In genomic region chr15:41501191-41501917, GRCh38 we compare ENCODE assay signal across 8 cellular contexts. TPM values are rescaled to one million over a fixed set of nuclear protein-coding genes. Genes with fewer than 3 reads are reported as not detected.
DNase-seq lines count a peak whose midpoint lies in the region; ATAC-seq, FAIRE-seq and TF ChIP-seq lines count a peak whose summit lies in the region.

No MANE protein-coding gene starts in this region.

- no peak overlapping the region for H2AFZ ChIP-seq in fibroblast of lung (ENCODE audit: low read length)

- no peaks in the 10 kb centered on the region for H3K9me3 ChIP-seq in fibroblast of lung (ENCODE audit: control insufficient read depth, insufficient read depth, low read depth, low read length)

- H3K27me3 Mint-ChIP-seq in WTC11 (ENCODE audit: low read depth): peaks cover 100% of the 10 kb centered on the region

- TF ChIP-seq CTCF in WTC11 (IDR thresholded peaks at IDR 0.05): no peak
- TF ChIP-seq CTCF in fibroblast of lung (conservative IDR thresholded peaks at IDR 0.05 in 1 of 2, IDR thresholded peaks at IDR 0.05 in 1 of 2; ENCODE audit: low read depth in 1 of 2, low read length in 2 of 2): no peak
- no peak for TF ChIP-seq CTCF in retinal pigment epithelial cell (conservative IDR thresholded peaks at IDR 0.05; ENCODE audit: low read depth, low read length)

- peak overlapping the region in 1 of 4 experiments; percentile 20 for H3K4me3 ChIP-seq in fibroblast of lung (replicated peaks in 1 of 4; ENCODE audit: control extremely low read depth in 1 of 4, insufficient read depth in 1 of 4, low read depth in 3 of 4, low read length in 4 of 4)
- H3K4me3 ChIP-seq in retinal pigment epithelial cell (ENCODE audit: low read length): peak overlapping the region; percentile 4

- H4K20me1 ChIP-seq in fibroblast of lung (ENCODE audit: control insufficient read depth, extremely low read depth, insufficient read depth, low read length): no peaks in the 10 kb centered on the region

- CTCF ChIA-PET in WTC11 (lab: Charles Lee): interaction anchor here (0.6 to 1.8 kb wide), 6 partner anchors 8 to 547 kb away, joined by 3 to 6 read pairs (median 4); partner anchors contain the start of genes ITPKA and LTK

- peak overlapping the region; percentile 33 for H3K4me2 ChIP-seq in fibroblast of lung (ENCODE audit: extremely low read depth, insufficient read depth, low read length)

- no peak overlapping the region for H3K9ac ChIP-seq in fibroblast of lung (ENCODE audit: insufficient read depth, low read length)

- ATAC-seq in WTC11 (peak; percentile 9), GM21529 (IDR thresholded peaks at IDR 0.05; ENCODE audit: unreplicated experiment) (no peak)

- no peaks in the 10 kb centered on the region for H3K9me3 Mint-ChIP-seq in WTC11

- no peaks in the 10 kb centered on the region for H3K36me3 ChIP-seq in fibroblast of lung (ENCODE audit: control insufficient read depth, insufficient read depth, low read length)

- FAIRE-seq in GM18507 (lab: Jason Lieb, UNC): peak; percentile 52

- peaks cover 8% of the 10 kb centered on the region for H3K27me3 ChIP-seq in fibroblast of lung (ENCODE audit: control insufficient read depth, insufficient read depth, low read length)

- POLR2A ChIA-PET in WTC11 (lab: Charles Lee): interaction anchor here (1.3 kb wide), 1 partner anchor 67 kb away, joined by 5 read pairs; no protein-coding TSS in a partner anchor

- DNase-seq in GM18507 (ENCODE audit: extremely low spot score, insufficient read length, low read depth) (no peak), WTC11 (ENCODE audit: low spot score) (peak; percentile 56), fibroblast of lung (ENCODE audit: low read depth in 2 of 2) (peak; percentile 37 to 45), retinal pigment epithelial cell (ENCODE audit: low read depth) (no peak), OCI-M1 (lab: John Stamatoyannopoulos, UW) (no peak), KG1 (lab: John Stamatoyannopoulos, UW) (no peak), SW480 (ENCODE audit: low spot score) (no peak)

- H3K27ac Mint-ChIP-seq in WTC11: no peak overlapping the region

- peaks cover 18% of the 10 kb centered on the region for H3K4me1 Mint-ChIP-seq in WTC11

- no peak overlapping the region for H3K27ac ChIP-seq in fibroblast of lung (ENCODE audit: insufficient read depth, low read length)

- no peaks in the 10 kb centered on the region for H3K79me2 ChIP-seq in fibroblast of lung (ENCODE audit: control insufficient read depth, insufficient read depth, low read length)

- H3K36me3 Mint-ChIP-seq in WTC11: no peaks in the 10 kb centered on the region

- no peaks in the 10 kb centered on the region for H3K4me1 ChIP-seq in fibroblast of lung (ENCODE audit: control insufficient read depth, extremely low read depth, insufficient read depth, low read length)

- H3K4me3 Mint-ChIP-seq in WTC11: peak overlapping the region; percentile 61

TF ChIP-seq in WTC11, 78 proteins besides CTCF, POLR2A, EP300 and RAD21 (continues in another document):
- TF ChIP-seq FOXP1 (CRISPR knock-in tag; IDR thresholded peaks at IDR 0.05; ENCODE audit: borderline replicate concordance) (peak; percentile 67; the same call in 1 of the 2 replicates), FOXK1 (CRISPR knock-in tag; IDR thresholded peaks at IDR 0.05) (no peak), ZBTB21 (CRISPR knock-in tag; IDR thresholded peaks at IDR 0.05; ENCODE audit: borderline replicate concordance) (0 out of 2 replicates have a peak, but pooled peaks have one; percentile 26), ERG (CRISPR knock-in tag; IDR thresholded peaks at IDR 0.05) (no peak), TEAD4 (CRISPR knock-in tag; IDR thresholded peaks at IDR 0.05) (no peak), TP53 (CRISPR knock-in tag; IDR thresholded peaks at IDR 0.05) (no peak), ARID4B (CRISPR knock-in tag; IDR thresholded peaks at IDR 0.05; ENCODE audit: borderline replicate concordance) (no peak), IRF1 (CRISPR knock-in tag; IDR thresholded peaks at IDR 0.05) (no peak), E2F4 (CRISPR knock-in tag; IDR thresholded peaks at IDR 0.05; ENCODE audit: borderline replicate concordance, low read depth) (no peak), ZMAT4 (CRISPR knock-in tag; IDR thresholded peaks at IDR 0.05) (no peak)

RNA-seq across cellular contexts. Expression of gene ITPKA, which starts 7.7 kb away (rescaled TPM):
- total RNA-seq in WTC11 (2021) (0.50 to 1.2 TPM (median 0.62 TPM) in 3 replicates), fibroblast of lung (3.9 and 35.0 TPM in 2 replicates)
- 0.32 and 2.9 TPM in 2 replicates for polyA plus RNA-seq in fibroblast of lung
- polyA plus RNA-seq in fibroblast of lung (2012): 0.56 and 7.0 TPM in 2 replicates
- 5.0 TPM in 1 of 2 replicates, not detected in the other for polyA minus RNA-seq in fibroblast of lung (ENCODE audit: low replicate concordance)

RNA-seq across cellular contexts. Expression of gene LTK, which starts 12.3 kb away (rescaled TPM):
- total RNA-seq in WTC11 (2021) (0.27 to 0.66 TPM (median 0.53 TPM) in 3 replicates), fibroblast of lung (under 0.01 and 0.99 TPM in 2 replicates)
- 0.14 and 0.19 TPM in 2 replicates for polyA plus RNA-seq in fibroblast of lung
- 0.48 and 0.71 TPM in 2 replicates for polyA plus RNA-seq in fibroblast of lung (2012)
- 0.59 and 0.67 TPM in 2 replicates for polyA minus RNA-seq in fibroblast of lung (ENCODE audit: low replicate concordance)

RNA-seq across cellular contexts. Expression of gene RPAP1, which starts 42.7 kb away (rescaled TPM):
- total RNA-seq in WTC11 (2021) (102 to 123 TPM (median 103 TPM) in 3 replicates), fibroblast of lung (14.4 and 18.0 TPM in 2 replicates)
- 5.9 and 7.9 TPM in 2 replicates for polyA plus RNA-seq in fibroblast of lung
- 15.4 and 19.6 TPM in 2 replicates for polyA plus RNA-seq in fibroblast of lung (2012)
- polyA minus RNA-seq in fibroblast of lung (ENCODE audit: low replicate concordance): 47.6 and 69.9 TPM in 2 replicates

RNA-seq across cellular contexts. Expression of gene TYRO3, which starts 57.7 kb away (rescaled TPM):
- total RNA-seq in WTC11 (2021) (87.9 to 98.0 TPM (median 89.6 TPM) in 3 replicates), fibroblast of lung (9.8 and 14.9 TPM in 2 replicates)
- polyA plus RNA-seq in fibroblast of lung: 9.2 and 20.9 TPM in 2 replicates
- polyA plus RNA-seq in fibroblast of lung (2012): 11.9 and 29.4 TPM in 2 replicates
- 23.6 and 112 TPM in 2 replicates for polyA minus RNA-seq in fibroblast of lung (ENCODE audit: low replicate concordance)

Comparison
In these comparisons a context has a peak if more than half of its experiments do, and no peak if none do; other contexts are left out.
1. DNase-seq: peak in WTC11 (single experiment) and fibroblast of lung (2 of 2); none in GM18507 (single experiment), retinal pigment epithelial cell (single experiment), OCI-M1 (single experiment), KG1 (single experiment) and SW480 (single experiment).